9 cellular contexts compared by ENCODE assay signal in genomic region chr6:147508871-147509608, GRCh38. TPM values are rescaled to one million over a fixed set of nuclear protein-coding genes. Genes with fewer than 3 reads are reported as not detected.
DNase-seq lines count a peak whose midpoint lies in the region; TF ChIP-seq lines count a peak whose summit lies in the region.
"Had no signal": no experiment of that assay in that cellular context is flagged by ENCODE, and none has a peak within 500 bp of the region (broad histone marks: within the 10 kb centered on the region; RNA-seq: fewer than 3 reads in every experiment).

No MANE protein-coding gene starts in this region.

- H3K18ac ChIP-seq in mesendoderm (ENCODE audit: low read length) = no peak overlapping the region

- no peak overlapping the region for H2AK5ac ChIP-seq in mesendoderm (ENCODE audit: low read length)

- H3K4me2 ChIP-seq in mesendoderm (ENCODE audit: low read length) = peak overlapping the region; percentile 89

- no peak overlapping the region for H3K9ac ChIP-seq in HUES48 (ENCODE audit: low read depth, low read length)
- peak overlapping the region; percentile 44 to 68 for H3K9ac ChIP-seq in colonic mucosa (ENCODE audit: low read depth in 2 of 2, low read length in 2 of 2)
- peak overlapping the region; percentile 41 for H3K9ac ChIP-seq in mesendoderm (ENCODE audit: low read length)

- WGBS in mesendoderm (ENCODE audit: extremely low coverage, insufficient coverage, low lambda C conversion rate) = no CpG with 5 or more reads among the region's 73 CpGs

- H3K4me3 ChIP-seq in HUES48 (ENCODE audit: low read depth, low read length) = peak overlapping the region; percentile 72
- peak overlapping the region; percentile 83 for H3K4me3 ChIP-seq in colonic mucosa
- peak overlapping the region; percentile 40 for H3K4me3 ChIP-seq in mesendoderm (ENCODE audit: low read length)
- peak overlapping the region; percentile 62 to 71 for H3K4me3 ChIP-seq in vagina

- TF ChIP-seq POLR2A in vagina (IDR thresholded peaks at IDR 0.05) = no peak

- no peak overlapping the region for H2BK5ac ChIP-seq in mesendoderm (ENCODE audit: low read length)

- no peaks in the 10 kb centered on the region for H3K79me1 ChIP-seq in mesendoderm (ENCODE audit: low read length)

- peaks cover 15% of the 10 kb centered on the region for H3K4me1 ChIP-seq in HUES48 (ENCODE audit: control insufficient read depth, insufficient read depth, low read length)
- H3K4me1 ChIP-seq in colonic mucosa = no peaks in the 10 kb centered on the region
- H3K4me1 ChIP-seq in mesendoderm (ENCODE audit: control insufficient read depth, low read depth, low read length) = peaks cover 3% of the 10 kb centered on the region
- peaks cover 20% of the 10 kb centered on the region for H3K4me1 ChIP-seq in vagina

- DNase-seq in NCI-H1417 (lab: John Stamatoyannopoulos, UW) = peak in 2 of 3 experiments; percentile 62 to 79
- DNase-seq in NCI-H1417 treated with DMSO at 0.1 percent for 48 hours (lab: John Stamatoyannopoulos, UW) = no peak
- peak; percentile 30 for DNase-seq in colonic mucosa
- DNase-seq in mesendoderm = no peak
- DNase-seq in vagina (ENCODE audit: extremely low spot score in 2 of 2) = no peak
- DNase-seq in mesenteric fat pad (ENCODE audit: low spot score) = no peak
- no peak for DNase-seq in midbrain (lab: John Stamatoyannopoulos, UW)

- H3K27ac ChIP-seq in HUES48 (ENCODE audit: low read depth, low read length) (no peak overlapping the region), colonic mucosa (peak overlapping the region; percentile 61), mesendoderm (ENCODE audit: low read depth, low read length) (no peak overlapping the region), vagina (no peak overlapping the region)

- H3K27me3 ChIP-seq in HUES48 (ENCODE audit: control insufficient read depth, insufficient read depth, low read length) (peaks cover 87% of the 10 kb centered on the region), colonic mucosa (no peaks in the 10 kb centered on the region), mesendoderm (ENCODE audit: insufficient read depth, low read length, poor library complexity) (peaks cover 31% of the 10 kb centered on the region), vagina (no peaks in the 10 kb centered on the region)

- H3K4ac ChIP-seq in mesendoderm (ENCODE audit: low read depth, low read length) = no peak overlapping the region

- no peak for TF ChIP-seq CTCF in colonic mucosa (IDR thresholded peaks at IDR 0.05)
- no peak for TF ChIP-seq CTCF in vagina (IDR thresholded peaks at IDR 0.05)

- H2BK120ac ChIP-seq in mesendoderm (ENCODE audit: low read depth, low read length) = no peak overlapping the region

- intact Hi-C loops in colonic mucosa (cut with DNase I) = loop anchor here (5.0 to 10.0 kb wide), 2 partner anchors 463 to 956 kb away; no protein-coding TSS in a partner anchor
- intact Hi-C loops in vagina (cut with DNase I) = loop anchor here (10.0 kb wide), 1 partner anchor 656 kb away; no protein-coding TSS in a partner anchor

- no peak overlapping the region for H4K5ac ChIP-seq in mesendoderm (ENCODE audit: low read length)

- no peak overlapping the region for H3K23ac ChIP-seq in mesendoderm (ENCODE audit: low read length)

- H3K9me3 ChIP-seq in HUES48 (ENCODE audit: control insufficient read depth, insufficient read depth, low read length) = no peaks in the 10 kb centered on the region
- H3K9me3 ChIP-seq in colonic mucosa = no peaks in the 10 kb centered on the region
- no peaks in the 10 kb centered on the region for H3K9me3 ChIP-seq in vagina

- no peak overlapping the region for H4K8ac ChIP-seq in mesendoderm (ENCODE audit: low read depth, low read length)

- peak overlapping the region; percentile 35 for H3K56ac ChIP-seq in mesendoderm (ENCODE audit: low read length)

- H2BK15ac ChIP-seq in mesendoderm (replicated peaks; ENCODE audit: low read depth) = no peak overlapping the region

- no peaks in the 10 kb centered on the region for H3K36me3 ChIP-seq in HUES48 (ENCODE audit: control insufficient read depth, insufficient read depth, low read length)
- no peaks in the 10 kb centered on the region for H3K36me3 ChIP-seq in colonic mucosa
- no peaks in the 10 kb centered on the region for H3K36me3 ChIP-seq in mesendoderm (ENCODE audit: control insufficient read depth, insufficient read depth, low read length)
- H3K36me3 ChIP-seq in vagina = no peaks in the 10 kb centered on the region

- no peaks in the 10 kb centered on the region for H3K79me2 ChIP-seq in mesendoderm (ENCODE audit: control insufficient read depth, insufficient read depth, low read length)

RNA-seq across cellular contexts. Expression of gene SAMD5, which starts 0.6 kb away (rescaled TPM):
- total RNA-seq in colonic mucosa (10 to 100 TPM; 11.8 to 13.8 TPM), vagina (3.2 TPM), mesenteric fat pad (0.39 TPM)
- polyA plus RNA-seq in mesendoderm (2013, experiment 1 of 2) = 0.13 TPM
- 0.11 TPM for polyA plus RNA-seq in mesendoderm (2013, experiment 2 of 2)
- total RNA-seq: CD4-positive, CD25-positive, alpha-beta regulatory T cell had no signal
- polyA plus RNA-seq: CD4-positive, CD25-positive, alpha-beta regulatory T cell had no signal

Comparison
In these comparisons a context has a peak if more than half of its experiments do, and no peak if none do; other contexts are left out.
1. DNase-seq: peak in NCI-H1417 (2 of 3) and colonic mucosa (single experiment); none in NCI-H1417 treated with DMSO at 0.1 percent for 48 hours (single experiment), mesendoderm (single experiment), vagina (0 of 2), mesenteric fat pad (single experiment) and midbrain (single experiment).
2. Peak in every context shown above with its lines, with median percentiles within 50 percentile points of each other: H3K4me3 ChIP-seq.